ENCODE assay signal across 10 cellular contexts in genomic region chr6:158357570-158358216, GRCh38. TPM values are rescaled to one million over a fixed set of nuclear protein-coding genes. Genes with fewer than 3 reads are reported as not detected.
DNase-seq lines count a peak whose midpoint lies in the region; ATAC-seq and TF ChIP-seq lines count a peak whose summit lies in the region.
"Had no signal": no experiment of that assay in that cellular context is flagged by ENCODE, and none has a peak within 500 bp of the region (broad histone marks: within the 10 kb centered on the region; RNA-seq: fewer than 3 reads in every experiment).

No MANE protein-coding gene starts in this region.

- peaks cover 66% of the 10 kb centered on the region for H3K79me2 ChIP-seq in smooth muscle cell (ENCODE audit: low read depth)

- peak; percentile 69 for ATAC-seq in GM21786 (IDR thresholded peaks at IDR 0.05; ENCODE audit: unreplicated experiment)
- ATAC-seq: psoas muscle had no signal

- H3K4me3 Mint-ChIP-seq in activated T-cell treated with anti-CD3 and anti-CD28 coated beads, Interleukin-2, amount 50 U/mL, for 24 hours = no peak overlapping the region

- DNase-seq in activated T-cell treated with anti-CD3 and anti-CD28 coated beads, Interleukin-2, amount 50 U/mL, for 24 hours = no peak
- DNase-seq in activated T-cell treated with anti-CD3 and anti-CD28 coated beads for 4 hours (no peak), RWPE1 (ENCODE audit: low spot score) (no peak), smooth muscle cell (lab: John Stamatoyannopoulos, UW; ENCODE audit: unreplicated experiment) (no peak), anterior cingulate cortex (lab: John Stamatoyannopoulos, UW) (no peak), GDM1 (lab: John Stamatoyannopoulos, UW) (no peak)
- DNase-seq in stimulated activated CD4-positive, alpha-beta T cell treated with anti-CD3 and anti-CD28 coated beads, Interleukin-2, amount 100 ng/mL, for 48 hours = no peak
- DNase-seq: central memory CD4-positive, alpha-beta T cell; psoas muscle had no signal

- no peak overlapping the region for H3K4me2 ChIP-seq in smooth muscle cell

- H3K27ac Mint-ChIP-seq in activated T-cell treated with anti-CD3 and anti-CD28 coated beads, Interleukin-2, amount 50 U/mL, for 24 hours = peak overlapping the region; percentile 67

- peaks cover 40% of the 10 kb centered on the region for H3K4me1 Mint-ChIP-seq in activated T-cell treated with anti-CD3 and anti-CD28 coated beads, Interleukin-2, amount 50 U/mL, for 24 hours (ENCODE audit: low read depth)

- peaks cover 7% of the 10 kb centered on the region for H3K4me1 ChIP-seq in smooth muscle cell (ENCODE audit: low read depth)

- no peaks in the 10 kb centered on the region for H3F3A ChIP-seq in smooth muscle cell (ENCODE audit: low read depth)

- H3K4me3 ChIP-seq in smooth muscle cell = no peak overlapping the region
- H3K4me3 ChIP-seq: psoas muscle had no signal

- H3K36me3 Mint-ChIP-seq in activated T-cell treated with anti-CD3 and anti-CD28 coated beads, Interleukin-2, amount 50 U/mL, for 24 hours (ENCODE audit: low read depth) = no peaks in the 10 kb centered on the region

- TF ChIP-seq CTCF in RWPE1 (conservative IDR thresholded peaks at IDR 0.05; ENCODE audit: low read depth) = no peak
- TF ChIP-seq CTCF in smooth muscle cell (IDR thresholded peaks at IDR 0.05; ENCODE audit: borderline replicate concordance, insufficient read depth, poor library complexity, severe bottlenecking) = no peak

- H3K9ac ChIP-seq in smooth muscle cell (ENCODE audit: low read depth) = no peak overlapping the region

- no peaks in the 10 kb centered on the region for H3K9me3 Mint-ChIP-seq in activated T-cell treated with anti-CD3 and anti-CD28 coated beads, Interleukin-2, amount 50 U/mL, for 24 hours

- WGBS in smooth muscle cell (ENCODE audit: low lambda C conversion rate) = 91% methylated on average over 7 of the region's 7 CpGs

- H3K27me3 ChIP-seq in smooth muscle cell (ENCODE audit: low read depth) = no peaks in the 10 kb centered on the region

- peaks cover 88% of the 10 kb centered on the region for H4K20me1 ChIP-seq in smooth muscle cell (ENCODE audit: low read depth)

- H3K27ac ChIP-seq in RWPE1 (peak overlapping the region; percentile 47; the same call in 1 of the 2 replicates), smooth muscle cell (ENCODE audit: low read depth) (peak overlapping the region; percentile 41)

- CTCF ChIA-PET in RWPE1 (lab: Yijun Ruan, JAX) = no interaction called here

- H2AFZ ChIP-seq in smooth muscle cell (ENCODE audit: low read depth) = no peak overlapping the region

- POLR2A ChIA-PET in RWPE1 (lab: Yijun Ruan, JAX; ENCODE audit: low non-redundant PET) = no interaction called here

- no peaks in the 10 kb centered on the region for H3K36me3 ChIP-seq in smooth muscle cell (ENCODE audit: low read depth)

- no peaks in the 10 kb centered on the region for H3K9me3 ChIP-seq in smooth muscle cell (replicated peaks; ENCODE audit: low read depth)
- H3K9me3 ChIP-seq: psoas muscle had no signal

- no peaks in the 10 kb centered on the region for H3K27me3 Mint-ChIP-seq in activated T-cell treated with anti-CD3 and anti-CD28 coated beads, Interleukin-2, amount 50 U/mL, for 24 hours

RNA-seq across cellular contexts. Expression of gene TULP4, which starts 45.4 kb away (rescaled TPM):
- total RNA-seq in smooth muscle cell = 85.0 and 90.6 TPM in 2 replicates
- 16.1 and 20.8 TPM in 2 replicates for polyA plus RNA-seq in smooth muscle cell
